Comparison of ENCODE assay signal across 8 cellular contexts in genomic region chr16:2752035-2752849, GRCh38. TPM values are rescaled to one million over a fixed set of nuclear protein-coding genes. Genes with fewer than 3 reads are reported as not detected.
DNase-seq lines count a peak whose midpoint lies in the region; ATAC-seq and TF ChIP-seq lines count a peak whose summit lies in the region.

TSS of gene SRRM2 (plus strand) at chr16:2752638. CDS start at chr16:2756365, 3,727 bp downstream.

- H3K36me3 Mint-ChIP-seq in H9 (ENCODE audit: insufficient read depth in 1 of 3, low read depth in 3 of 3) (peaks cover 44 to 52% (median 51%) of the 10 kb centered on the region in 3 experiments), natural killer cell (no peaks in the 10 kb centered on the region)

- peak within 1 kb of the TSS; percentile 86 for H4K8ac ChIP-seq in H9 (replicated peaks; ENCODE audit: insufficient read length, low read depth, low read length)

- peaks cover 18% of the 10 kb centered on the region for H3K4me1 ChIP-seq in ES-I3 (ENCODE audit: insufficient read depth, low read length)
- H3K4me1 ChIP-seq in H9 (ENCODE audit: insufficient read depth, low read length) = peaks cover 3% of the 10 kb centered on the region; the same call in 1 of the 2 replicates

- DNase-seq in H9 = peak; percentile 95
- peak; percentile 92 for DNase-seq in M059J (ENCODE audit: low read depth)
- DNase-seq in activated T-helper 9 cell treated with anti-CD3 and anti-CD28 coated beads, Interleukin-2, amount 50 U/mL, for 16 hours (ENCODE audit: low read depth) = peak; percentile 89
- peak; percentile 96 for DNase-seq in fibroblast of peridontal ligament (ENCODE audit: extremely low read depth)
- peak; percentile 95 for DNase-seq in natural killer cell
- peak; percentile 92 to 100 (median 96) for DNase-seq in stimulated activated naive CD4-positive, alpha-beta T cell (lab: John Stamatoyannopoulos, UW)

- intact Hi-C loops in natural killer cell (cut with micrococcal nuclease) = loop anchor here (2.0 kb wide), 1 partner anchor 25 kb away; the partner anchor contains the start of gene ELOB

- peaks cover 8% of the 10 kb centered on the region for H3K23me2 ChIP-seq in H9 (ENCODE audit: insufficient read length, low read depth, low read length, poor library complexity, severe bottlenecking)

- H3K14ac ChIP-seq in H9 (ENCODE audit: insufficient read depth, low read length) = peak within 1 kb of the TSS; percentile 99

- WGBS in H9 (ENCODE audit: extremely low coverage, insufficient read length, low lambda C conversion rate) = no CpG with 5 or more reads among the region's 99 CpGs

- H3K9me3 Mint-ChIP-seq in H9 (peaks cover 0 to 3% of the 10 kb centered on the region in 2 experiments; a peak in 2 of 5 replicates), natural killer cell (no peaks in the 10 kb centered on the region)

- H2BK5ac ChIP-seq in H9 (ENCODE audit: insufficient read length, low read length) = peak within 1 kb of the TSS; percentile 92

- H3K27me3 Mint-ChIP-seq in H9 (ENCODE audit: low read depth) = peaks cover 2% of the 10 kb centered on the region; the same call in 1 of the 2 replicates
- no peaks in the 10 kb centered on the region for H3K27me3 Mint-ChIP-seq in natural killer cell (ENCODE audit: low read depth in 2 of 2)

- H3K9me3 ChIP-seq in ES-I3 (ENCODE audit: control insufficient read depth, insufficient read depth, low read length) (no peaks in the 10 kb centered on the region), H9 (ENCODE audit: control insufficient read depth, low read depth, low read length) (no peaks in the 10 kb centered on the region)

- H3K4me2 ChIP-seq in H9 (ENCODE audit: insufficient read depth, insufficient read length, low read length) = peak within 1 kb of the TSS; percentile 96

- H3K36me3 ChIP-seq in ES-I3 (ENCODE audit: insufficient read depth, low read length) = peaks cover 4% of the 10 kb centered on the region; the same call in 1 of the 2 replicates

- H3K27ac ChIP-seq in H9 (ENCODE audit: insufficient read length, low read depth, low read length) = peak within 1 kb of the TSS; percentile 93

- no peaks in the 10 kb centered on the region for H4K20me1 ChIP-seq in H9 (ENCODE audit: control insufficient read depth, insufficient read depth, insufficient read length)

- peak within 1 kb of the TSS; percentile 9 for H3T11ph ChIP-seq in H9 (ENCODE audit: low read length)

- H2AK5ac ChIP-seq in H9 (ENCODE audit: insufficient read length, low read length) = peak within 1 kb of the TSS; percentile 52

- H3K79me1 ChIP-seq in H9 (ENCODE audit: insufficient read depth, low read depth, low read length, poor library complexity, severe bottlenecking) = peaks cover 5% of the 10 kb centered on the region

- H3K18ac ChIP-seq in H9 (ENCODE audit: insufficient read length, low read depth, low read length) = peak within 1 kb of the TSS; percentile 99

- H2BK20ac ChIP-seq in H9 (ENCODE audit: low read depth, low read length, poor library complexity, severe bottlenecking) = no peak within 1 kb of the TSS

- H2BK120ac ChIP-seq in H9 (ENCODE audit: low read depth, low read length, poor library complexity, severe bottlenecking) = no peak within 1 kb of the TSS

- H3K4me1 Mint-ChIP-seq in H9 (peaks cover 38 to 43% of the 10 kb centered on the region in 2 experiments), natural killer cell (peaks cover 48 to 56% of the 10 kb centered on the region in 2 donors)

- H3K4ac ChIP-seq in H9 (ENCODE audit: low read depth, low read length) = peak within 1 kb of the TSS; percentile 42; the same call in 1 of the 2 replicates

- H2BK15ac ChIP-seq in H9 (ENCODE audit: low read depth, low read length) = no peak within 1 kb of the TSS

- H3K4me3 Mint-ChIP-seq in H9 = peak within 1 kb of the TSS; percentile 90 to 94
- H3K4me3 Mint-ChIP-seq in natural killer cell = peak within 1 kb of the TSS; percentile 95

- no peaks in the 10 kb centered on the region for H3K27me3 ChIP-seq in H9 (ENCODE audit: insufficient read depth, low read length)

- H3K27ac Mint-ChIP-seq in H9 (peak within 1 kb of the TSS; percentile 99 to 100 (median 99)), natural killer cell (peak within 1 kb of the TSS; percentile 97)

- no peak within 1 kb of the TSS for H2BK12ac ChIP-seq in H9 (ENCODE audit: insufficient read length, low read depth, low read length)

- H3K56ac ChIP-seq in H9 (ENCODE audit: insufficient read length, low read depth, low read length) = peak within 1 kb of the TSS; percentile 69

- H3K9ac ChIP-seq in ES-I3 (ENCODE audit: low read depth, low read length) (peak within 1 kb of the TSS; percentile 97), H9 (ENCODE audit: extremely low read depth, insufficient read length, low read length) (peak within 1 kb of the TSS; percentile 96)

- H3K23ac ChIP-seq in H9 (ENCODE audit: insufficient read length, low read depth, low read length) = no peak within 1 kb of the TSS

- peak within 1 kb of the TSS; percentile 93 for H4K5ac ChIP-seq in H9 (ENCODE audit: insufficient read length, low read depth, low read length)

- H2AFZ ChIP-seq in H9 (ENCODE audit: low read length) = no peak within 1 kb of the TSS

- H3K79me2 ChIP-seq in H9 (ENCODE audit: insufficient read depth, low read length) = peaks cover 39% of the 10 kb centered on the region

- TF ChIP-seq POLR2A in Raji (IDR thresholded peaks at IDR 0.05; ENCODE audit: insufficient read depth, low read depth, low read length) = peak; percentile 73

- TF ChIP-seq CTCF in H9 (conservative IDR thresholded peaks at IDR 0.05) (no peak), natural killer cell (IDR thresholded peaks at IDR 0.05) (no peak)

- H4K91ac ChIP-seq in H9 (ENCODE audit: insufficient read length, low read depth, low read length) = peak within 1 kb of the TSS; percentile 6

- peak; percentile 83 to 92 (median 87) for ATAC-seq in natural killer cell

RNA-seq across cellular contexts. Expression of gene SRRM2, which starts in this region (rescaled TPM):
- total RNA-seq in H9 (2021) (667 and 694 TPM in 2 replicates), natural killer cell (1,000 to 10,000 TPM; 1,131 to 1,162 (median 1,149) TPM)
- total RNA-seq in M059J (2014; rRNA removed; shearing (Covaris generic)) = 27.9 and 49.9 TPM in 2 replicates

Comparison
In these comparisons a context has a peak if more than half of its experiments do, and no peak if none do; other contexts are left out.
1. Peak in every context shown above with its lines: DNase-seq, ATAC-seq and H3K27ac ChIP-seq.
2. RNA of gene SRRM2 (total RNA-seq): 1,131 to 1,162 TPM in natural killer cell and 667 to 694 TPM in H9; 27.9 to 49.9 TPM in M059J; every median in the first group is over 10 times any median in the second.